In genomic region chr12:132156145-132156709, GRCh38 we compare ENCODE assay signal across 2 cellular contexts.
TF ChIP-seq lines count a peak whose summit lies in the region.

No MANE protein-coding gene starts in this region.

TF ChIP-seq in IMR-90, 13 proteins besides CTCF, POLR2A, EP300 and RAD21:
- no peak for TF ChIP-seq RFX5 (IDR thresholded peaks at IDR 0.05; ENCODE audit: low read depth, low read length)
- TF ChIP-seq, protein P1, sequence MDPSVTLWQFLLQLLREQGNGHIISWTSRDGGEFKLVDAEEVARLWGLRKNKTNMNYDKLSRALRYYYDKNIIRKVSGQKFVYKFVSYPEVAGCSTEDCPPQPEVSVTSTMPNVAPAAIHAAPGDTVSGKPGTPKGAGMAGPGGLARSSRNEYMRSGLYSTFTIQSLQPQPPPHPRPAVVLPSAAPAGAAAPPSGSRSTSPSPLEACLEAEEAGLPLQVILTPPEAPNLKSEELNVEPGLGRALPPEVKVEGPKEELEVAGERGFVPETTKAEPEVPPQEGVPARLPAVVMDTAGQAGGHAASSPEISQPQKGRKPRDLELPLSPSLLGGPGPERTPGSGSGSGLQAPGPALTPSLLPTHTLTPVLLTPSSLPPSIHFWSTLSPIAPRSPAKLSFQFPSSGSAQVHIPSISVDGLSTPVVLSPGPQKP (IDR thresholded peaks at IDR 0.05; ENCODE audit: borderline replicate concordance, low read depth, low read length) = no peak
- no peak for TF ChIP-seq SMC3 (IDR thresholded peaks at IDR 0.05; ENCODE audit: low read depth, low read length)
- no peak for TF ChIP-seq RCOR1 (IDR thresholded peaks at IDR 0.05; ENCODE audit: insufficient replicate concordance, low read length)
- TF ChIP-seq FOS (IDR thresholded peaks at IDR 0.05; ENCODE audit: low read depth, low read length) = no peak
- no peak for TF ChIP-seq MAZ (IDR thresholded peaks at IDR 0.05; ENCODE audit: borderline replicate concordance, low read depth, low read length)
- TF ChIP-seq CEBPB (IDR thresholded peaks at IDR 0.05; ENCODE audit: low read depth, low read length) = no peak
- TF ChIP-seq BHLHE40 (IDR thresholded peaks at IDR 0.05; ENCODE audit: low read depth, low read length) = no peak

TF ChIP-seq in H1, 55 proteins besides CTCF, POLR2A, EP300 and RAD21:
- TF ChIP-seq TAF1 (IDR thresholded peaks at IDR 0.05; ENCODE audit: low read depth, low read length) = no peak
- TF ChIP-seq RXRA (IDR thresholded peaks at IDR 0.05; ENCODE audit: insufficient read depth, low read depth, low read length) = no peak
- no peak for TF ChIP-seq CEBPB (IDR thresholded peaks at IDR 0.05; ENCODE audit: low read depth, low read length)
- TF ChIP-seq KDM5A (IDR thresholded peaks at IDR 0.05; ENCODE audit: low read length) = no peak
- TF ChIP-seq MAFK (IDR thresholded peaks at IDR 0.05; ENCODE audit: low read depth, low read length) = no peak
- TF ChIP-seq ATF2 (IDR thresholded peaks at IDR 0.05; ENCODE audit: low read length) = no peak
- TF ChIP-seq CBX8 (IDR thresholded peaks at IDR 0.05; ENCODE audit: borderline replicate concordance, low read depth, low read length) = no peak
- no peak for TF ChIP-seq GTF2F1 (IDR thresholded peaks at IDR 0.05; ENCODE audit: borderline replicate concordance, low read depth, low read length)
- TF ChIP-seq CHD2 (IDR thresholded peaks at IDR 0.05; ENCODE audit: low read length) = no peak
- TF ChIP-seq TAF7 (optimal IDR thresholded peaks at IDR 0.05; ENCODE audit: borderline replicate concordance, low read depth, low read length) = no peak
- TF ChIP-seq SP1 (IDR thresholded peaks at IDR 0.05; ENCODE audit: low read depth, low read length) = no peak
- TF ChIP-seq CREB1 (IDR thresholded peaks at IDR 0.05) = no peak
- TF ChIP-seq POLR2AphosphoS5 (IDR thresholded peaks at IDR 0.05; ENCODE audit: low read depth, low read length) = no peak
- no peak for TF ChIP-seq HDAC2 (IDR thresholded peaks at IDR 0.05; ENCODE audit: borderline replicate concordance in 1 of 2, low read depth in 2 of 2, low read length in 2 of 2)
- TF ChIP-seq SUZ12 (IDR thresholded peaks at IDR 0.05; ENCODE audit: low read length) = no peak
- TF ChIP-seq KDM4A (IDR thresholded peaks at IDR 0.05; ENCODE audit: low read depth, low read length, severe bottlenecking) = no peak
- TF ChIP-seq SP4 (IDR thresholded peaks at IDR 0.05; ENCODE audit: low read length) = no peak
- TF ChIP-seq RBBP5 (IDR thresholded peaks at IDR 0.05; ENCODE audit: borderline replicate concordance, low read depth, low read length) = no peak
- no peak for TF ChIP-seq SAP30 (IDR thresholded peaks at IDR 0.05; ENCODE audit: insufficient read depth, insufficient replicate concordance, low read length)
